12 cellular contexts compared by ENCODE assay signal in genomic region chr16:56551796-56552738, GRCh38. TPM values are rescaled to one million over a fixed set of nuclear protein-coding genes. Genes with fewer than 3 reads are reported as not detected.
A peak's percentile ranks its signal among the peaks of the same experiment; 100 is the strongest.
DNase-seq lines count a peak whose midpoint lies in the region; ATAC-seq and TF ChIP-seq lines count a peak whose summit lies in the region.
"Had no signal": no experiment of that assay in that cellular context is flagged by ENCODE, and none has a peak within 500 bp of the region (broad histone marks: within the 10 kb centered on the region; RNA-seq: fewer than 3 reads in every experiment).

No MANE protein-coding gene starts in this region.

- no peak for TF ChIP-seq CTCF in HCT116 (IDR thresholded peaks at IDR 0.05 in 2 of 3, conservative IDR thresholded peaks at IDR 0.05 in 1 of 3; ENCODE audit: borderline replicate concordance in 1 of 3, insufficient read depth in 1 of 3, low read depth in 2 of 3, low read length in 2 of 3)
- no peak for TF ChIP-seq CTCF in RWPE1 (conservative IDR thresholded peaks at IDR 0.05; ENCODE audit: low read depth)
- no peak for TF ChIP-seq CTCF in prostate gland (IDR thresholded peaks at IDR 0.05)
- TF ChIP-seq CTCF in brain microvascular endothelial cell (IDR thresholded peaks at IDR 0.05; ENCODE audit: low read depth, low read length, missing control alignments) = no peak
- TF ChIP-seq CTCF in GM10266 (IDR thresholded peaks at IDR 0.05; ENCODE audit: control insufficient read depth, insufficient read depth, low read depth, missing control alignments) = no peak

- peaks cover 13 to 23% of the 10 kb centered on the region in 2 experiments; a peak in 3 of 4 replicates for H3K4me1 ChIP-seq in HCT116 (ENCODE audit: control insufficient read depth in 1 of 2, insufficient read depth in 2 of 2, low read length in 2 of 2)
- peaks cover 7% of the 10 kb centered on the region for H3K4me1 ChIP-seq in prostate gland (replicated peaks)

- CTCF ChIA-PET in HCT116 (lab: Charles Lee) (no interaction called here), RWPE1 (lab: Yijun Ruan, JAX) (no interaction called here)

- no peaks in the 10 kb centered on the region for H3K9me2 ChIP-seq in HCT116 (ENCODE audit: insufficient read depth)

- intact Hi-C loops in HCT116 (cut with micrococcal nuclease) = no loop called here
- intact Hi-C loops in left cardiac atrium (cut with DNase I) = no loop called here
- intact Hi-C loops in prostate gland (cut with DNase I) = no loop called here

- H3K27me3 ChIP-seq in HCT116 (ENCODE audit: insufficient read depth, low read length) = peaks cover 22% of the 10 kb centered on the region
- no peaks in the 10 kb centered on the region for H3K27me3 ChIP-seq in prostate gland (replicated peaks; ENCODE audit: insufficient read depth)
- H3K27me3 ChIP-seq in brain microvascular endothelial cell (replicated peaks) = peaks cover 3% of the 10 kb centered on the region

- RAD21 ChIA-PET in HCT116 (lab: Charles Lee; ENCODE audit: low non-redundant PET in 1 of 2, low total read pairs in 2 of 2, uncharacterized antibody in 2 of 2, unreplicated experiment in 2 of 2) = no interaction called here

- DNase-seq in HCT116 (ENCODE audit: low read depth, low spot score) = no peak
- no peak for DNase-seq in RWPE1 (ENCODE audit: low spot score)
- peak; percentile 30 for DNase-seq in left cardiac atrium
- DNase-seq in prostate gland (ENCODE audit: low spot score) = peak; percentile 91
- no peak for DNase-seq in activated effector memory CD4-positive, alpha-beta T cell treated with Interleukin-2 at 50 U/mL for 16 hours
- no peak for DNase-seq in brain microvascular endothelial cell
- DNase-seq in GM10266 (ENCODE audit: extremely low spot score) = no peak
- DNase-seq: activated CD8-positive, alpha-beta memory T cell treated with anti-CD3 and anti-CD28 coated beads, Interleukin-2, amount 50 U/mL, for 48 hours; NCI-H2171 treated with DMSO at 0.1 percent for 48 hours had no signal

- no peak for ATAC-seq in HCT116
- peak; percentile 83 for ATAC-seq in left cardiac atrium
- ATAC-seq in GM21619 (IDR thresholded peaks at IDR 0.05; ENCODE audit: unreplicated experiment) = no peak

- no peak overlapping the region for H3K9ac ChIP-seq in HCT116 (ENCODE audit: low read length)

- H3K9me3 ChIP-seq in HCT116 (ENCODE audit: control insufficient read depth in 1 of 2, insufficient read depth in 1 of 2, low read depth in 1 of 2, low read length in 2 of 2) = no peaks in the 10 kb centered on the region
- H3K9me3 ChIP-seq in prostate gland = no peaks in the 10 kb centered on the region
- H3K9me3 ChIP-seq: HAP-1 had no signal

- no peak for TF ChIP-seq RAD21 in HCT116 (IDR thresholded peaks at IDR 0.05; ENCODE audit: low read depth)

- H3K36me3 ChIP-seq in HCT116 (ENCODE audit: control insufficient read depth in 1 of 2, insufficient read depth in 2 of 2, low read length in 2 of 2) = no peaks in the 10 kb centered on the region
- no peaks in the 10 kb centered on the region for H3K36me3 ChIP-seq in prostate gland
- H3K36me3 ChIP-seq in brain microvascular endothelial cell (replicated peaks) = no peaks in the 10 kb centered on the region
- H3K36me3 ChIP-seq: HAP-1 had no signal

- no peak overlapping the region for H3K27ac ChIP-seq in HCT116 (ENCODE audit: low read depth, low read length)
- peak overlapping the region; percentile 61 for H3K27ac ChIP-seq in RWPE1
- peak overlapping the region; percentile 64 to 73 for H3K27ac ChIP-seq in prostate gland
- H3K27ac ChIP-seq in brain microvascular endothelial cell = no peak overlapping the region

- no peaks in the 10 kb centered on the region for H3K79me2 ChIP-seq in HCT116 (ENCODE audit: insufficient read depth, low read length)

- BruUV-seq in HCT116 (replicated peaks; lab: Mats Ljungman, UMichigan) = no TSS peak

- no peak overlapping the region for H2AFZ ChIP-seq in HCT116 (ENCODE audit: low read depth, low read length, poor library complexity, severe bottlenecking)

- no peak overlapping the region for H3K4me3 ChIP-seq in HCT116 (replicated peaks in 1 of 2; ENCODE audit: low read depth in 1 of 2, low read length in 2 of 2)
- H3K4me3 ChIP-seq in prostate gland = no peak overlapping the region
- no peak overlapping the region for H3K4me3 ChIP-seq in brain microvascular endothelial cell (ENCODE audit: low read depth, low read length)
- H3K4me3 ChIP-seq: HAP-1 had no signal

- 13% methylated on average over 11 of the region's 11 CpGs for WGBS in prostate gland

- POLR2A ChIA-PET in HCT116 (lab: Charles Lee) = no interaction called here
- POLR2A ChIA-PET in RWPE1 (lab: Yijun Ruan, JAX; ENCODE audit: low non-redundant PET) = no interaction called here

- in situ Hi-C loops in brain microvascular endothelial cell (cut with HindIII; ENCODE audit: low pct_ligation_motif_present, low sequenced_read_pairs) = no loop called here

- no peak for TF ChIP-seq POLR2A in HCT116 (IDR thresholded peaks at IDR 0.05; ENCODE audit: borderline replicate concordance, extremely low read depth, insufficient read depth, insufficient read length)
- no peak for TF ChIP-seq POLR2A in prostate gland (IDR thresholded peaks at IDR 0.05)

- H3K4me2 ChIP-seq in HCT116 (ENCODE audit: low read length) = no peak overlapping the region

- H4K20me1 ChIP-seq in HCT116 (ENCODE audit: insufficient read depth) = no peaks in the 10 kb centered on the region

TF ChIP-seq in HCT116, 20 proteins besides CTCF, POLR2A, EP300 and RAD21:
- TF ChIP-seq TCF7L2 (IDR thresholded peaks at IDR 0.05; ENCODE audit: borderline replicate concordance, extremely low read depth, insufficient read depth, insufficient read length) = peak; percentile 61
- TF ChIP-seq ATF3 (IDR thresholded peaks at IDR 0.05) = no peak
TF ChIP-seq in HCT116: peak in this region for 1.

RNA-seq across cellular contexts. Expression of gene MT4, which starts 12.8 kb away (rescaled TPM):
- total RNA-seq in HCT116 (2021; ENCODE audit: unreplicated experiment) = not detected
- polyA plus RNA-seq in HCT116 (2012) = not detected in 2 replicates
- total RNA-seq in left cardiac atrium = not detected
- not detected for total RNA-seq in prostate gland
- total RNA-seq: dermis microvascular lymphatic vessel endothelial cell had no signal

RNA-seq across cellular contexts. Expression of gene BBS2, which starts 32.2 kb away (rescaled TPM):
- total RNA-seq in HCT116 (2021; ENCODE audit: unreplicated experiment) (26.7 TPM), left cardiac atrium (10 to 100 TPM; 39.4 to 55.0 TPM), prostate gland (10 to 100 TPM; 68.9 to 70.5 TPM)
- 23.7 and 23.8 TPM in 2 replicates for polyA plus RNA-seq in HCT116 (2012)

RNA-seq across cellular contexts. Expression of gene MT3, which starts 37.3 kb away (rescaled TPM):
- total RNA-seq in HCT116 (2021; ENCODE audit: unreplicated experiment) (not detected), left cardiac atrium (10 to 100 TPM in 1 of 2 donors, 1 to 10 TPM in 1; 8.2 to 11.5 TPM), prostate gland (1 to 10 TPM in 1 of 2 donors, not detected in 1; 1.6 TPM)
- polyA plus RNA-seq in HCT116 (2012) = not detected in 2 replicates
- total RNA-seq: dermis microvascular lymphatic vessel endothelial cell had no signal

RNA-seq across cellular contexts. Expression of gene MT2A, which starts 56.3 kb away (rescaled TPM):
- total RNA-seq in HCT116 (2021; ENCODE audit: unreplicated experiment) = 710 TPM
- polyA plus RNA-seq in HCT116 (2012) = 2,621 and 2,940 TPM in 2 replicates
- total RNA-seq in left cardiac atrium = 100 to 1,000 TPM; 147 to 411 TPM
- total RNA-seq in prostate gland = 100 to 1,000 TPM; 134 to 214 TPM

Comparison
In these comparisons a context has a peak if more than half of its experiments do, and no peak if none do; other contexts are left out.
1. ATAC-seq: peak in left cardiac atrium (2 of 2); none in HCT116 (single experiment) and GM21619 (single experiment).
2. DNase-seq: peak in left cardiac atrium (single experiment) and prostate gland (single experiment); none in HCT116 (single experiment), RWPE1 (single experiment), activated effector memory CD4-positive, alpha-beta T cell treated with Interleukin-2 at 50 U/mL for 16 hours (single experiment), brain microvascular endothelial cell (single experiment) and GM10266 (single experiment).
3. H3K27ac ChIP-seq: peak in RWPE1 (single experiment) and prostate gland (2 of 2); none in HCT116 (single experiment) and brain microvascular endothelial cell (single experiment).